Comparison of ENCODE assay signal across 17 cellular contexts in genomic region chr1:10888289-10888688, GRCh38.
DNase-seq lines count a peak whose midpoint lies in the region; ATAC-seq and TF ChIP-seq lines count a peak whose summit lies in the region.
"Had no signal": no experiment of that assay in that cellular context is flagged by ENCODE, and none has a peak within 500 bp of the region (broad histone marks: within the 10 kb centered on the region; RNA-seq: fewer than 3 reads in every experiment).

No MANE protein-coding gene starts in this region.

- WGBS in endodermal cell (ENCODE audit: insufficient coverage in 1 of 2, insufficient read length in 1 of 2), 2 experiments = 7 to 15% methylated on average over 12 to 23 of the region's 23 CpGs

- H3K9ac ChIP-seq in endodermal cell (ENCODE audit: extremely low read depth, low read length, poor library complexity, severe bottlenecking) = no peak overlapping the region

- peak; percentile 64 for ATAC-seq in stimulated activated naive CD8-positive, alpha-beta T cell treated with anti-CD3 and anti-CD28 coated beads, Interleukin-15, amount 100 ng/mL, for 72 hours
- no peak for ATAC-seq in stimulated activated naive CD8-positive, alpha-beta T cell treated with anti-CD3 and anti-CD28 coated beads, Interleukin-15, Interleukin-2, amounts not matched to agents 100 U/mL and 50 U/mL, for 24 hours
- no peak for ATAC-seq in naive thymus-derived CD8-positive, alpha-beta T cell
- no peak for ATAC-seq in GM21515 (IDR thresholded peaks at IDR 0.05; ENCODE audit: unreplicated experiment)
- ATAC-seq: activated T-cell treated with anti-CD3 and anti-CD28 coated beads, Interleukin-2, amount 50 U/mL, for 72 hours; natural killer cell treated with Interleukin-12 subunit alpha and Interleukin-12 subunit beta and Interleukin-15 and Interleukin-18, amount 100 ng/mL, for 72 hours had no signal

- peaks cover 54% of the 10 kb centered on the region for H3K27me3 Mint-ChIP-seq in stimulated activated naive CD8-positive, alpha-beta T cell treated with anti-CD3 and anti-CD28 coated beads, Interleukin-15, amount 100 ng/mL, for 72 hours
- H3K27me3 Mint-ChIP-seq in endodermal cell (ENCODE audit: insufficient read depth) = peaks cover 43% of the 10 kb centered on the region
- peaks cover 25 to 58% (median 40%) of the 10 kb centered on the region in 5 donors for H3K27me3 Mint-ChIP-seq in naive thymus-derived CD8-positive, alpha-beta T cell

- H3K4me3 ChIP-seq in endodermal cell (ENCODE audit: low read length) = no peak overlapping the region
- H3K4me3 ChIP-seq: lung had no signal

- no peaks in the 10 kb centered on the region for H3K36me3 ChIP-seq in endodermal cell (ENCODE audit: control insufficient read depth, insufficient read depth, low read length)

- H3K27ac ChIP-seq in endodermal cell (ENCODE audit: low read depth, low read length) = no peak overlapping the region

- POLR2A ChIA-PET in naive thymus-derived CD8-positive, alpha-beta T cell (lab: Charles Lee) = interaction anchor here (0.6 to 1.0 kb wide), 3 partner anchors 14 to 340 kb away, joined by 3 to 4 read pairs (median 3); no protein-coding TSS in a partner anchor

- no peaks in the 10 kb centered on the region for H3K4me1 ChIP-seq in endodermal cell (ENCODE audit: control insufficient read depth, insufficient read depth, low read length)

- no peak overlapping the region for H3K27ac Mint-ChIP-seq in stimulated activated naive CD8-positive, alpha-beta T cell treated with anti-CD3 and anti-CD28 coated beads, Interleukin-15, amount 100 ng/mL, for 72 hours
- no peak overlapping the region for H3K27ac Mint-ChIP-seq in endodermal cell
- H3K27ac Mint-ChIP-seq in naive thymus-derived CD8-positive, alpha-beta T cell = no peak overlapping the region
- H3K27ac Mint-ChIP-seq: activated T-cell treated with anti-CD3 and anti-CD28 coated beads, Interleukin-2, amount 50 U/mL, for 72 hours; IgD-negative memory B cell; natural killer cell treated with Interleukin-12 subunit alpha and Interleukin-12 subunit beta and Interleukin-15 and Interleukin-18, amount 100 ng/mL, for 72 hours had no signal

- no peaks in the 10 kb centered on the region for H3K36me3 Mint-ChIP-seq in endodermal cell (ENCODE audit: low read depth)
- H3K36me3 Mint-ChIP-seq in naive thymus-derived CD8-positive, alpha-beta T cell = no peaks in the 10 kb centered on the region
- H3K36me3 Mint-ChIP-seq: IgD-negative memory B cell; natural killer cell treated with Interleukin-12 subunit alpha and Interleukin-12 subunit beta and Interleukin-15 and Interleukin-18, amount 100 ng/mL, for 72 hours had no signal

- H3K4me3 Mint-ChIP-seq in stimulated activated naive CD8-positive, alpha-beta T cell treated with anti-CD3 and anti-CD28 coated beads, Interleukin-15, amount 100 ng/mL, for 72 hours = no peak overlapping the region
- H3K4me3 Mint-ChIP-seq in endodermal cell = peak overlapping the region; percentile 61
- H3K4me3 Mint-ChIP-seq in naive thymus-derived CD8-positive, alpha-beta T cell = peak overlapping the region in 7 of 10 donors; percentile 15 to 51 (median 33)
- H3K4me3 Mint-ChIP-seq: IgD-negative memory B cell; natural killer cell treated with Interleukin-12 subunit alpha and Interleukin-12 subunit beta and Interleukin-15 and Interleukin-18, amount 100 ng/mL, for 72 hours had no signal

- no peaks in the 10 kb centered on the region for H3K9me3 Mint-ChIP-seq in stimulated activated naive CD8-positive, alpha-beta T cell treated with anti-CD3 and anti-CD28 coated beads, Interleukin-15, amount 100 ng/mL, for 72 hours
- no peaks in the 10 kb centered on the region for H3K9me3 Mint-ChIP-seq in endodermal cell
- no peaks in the 10 kb centered on the region for H3K9me3 Mint-ChIP-seq in naive thymus-derived CD8-positive, alpha-beta T cell
- H3K9me3 Mint-ChIP-seq: activated T-cell treated with anti-CD3 and anti-CD28 coated beads, Interleukin-2, amount 50 U/mL, for 72 hours; natural killer cell treated with Interleukin-12 subunit alpha and Interleukin-12 subunit beta and Interleukin-15 and Interleukin-18, amount 100 ng/mL, for 72 hours had no signal

- H3K4me1 Mint-ChIP-seq in stimulated activated naive CD8-positive, alpha-beta T cell treated with anti-CD3 and anti-CD28 coated beads, Interleukin-15, amount 100 ng/mL, for 72 hours = peaks cover 13% of the 10 kb centered on the region
- H3K4me1 Mint-ChIP-seq in endodermal cell = peaks cover 12% of the 10 kb centered on the region
- H3K4me1 Mint-ChIP-seq in naive thymus-derived CD8-positive, alpha-beta T cell = peaks cover 8 to 15% (median 9%) of the 10 kb centered on the region in 4 donors

- H3K9me3 ChIP-seq in endodermal cell (ENCODE audit: control insufficient read depth, low read length) = no peaks in the 10 kb centered on the region

- DNase-seq in stimulated activated naive CD8-positive, alpha-beta T cell treated with anti-CD3 and anti-CD28 coated beads, Interleukin-15, amount 100 ng/mL, for 72 hours = no peak
- DNase-seq in stimulated activated naive CD8-positive, alpha-beta T cell treated with anti-CD3 and anti-CD28 coated beads, Interleukin-15, Interleukin-2, amounts not matched to agents 100 U/mL and 50 U/mL, for 24 hours = no peak
- peak; percentile 82 for DNase-seq in endodermal cell
- peak in 1 of 10 donors; percentile 58 for DNase-seq in naive thymus-derived CD8-positive, alpha-beta T cell
- no peak for DNase-seq in NCI-H2171 (lab: John Stamatoyannopoulos, UW)
- no peak for DNase-seq in activated gamma-delta T cell treated with Interleukin-2 at 50 U/mL for 16 hours
- DNase-seq in NCI-H1105 treated with DMSO at 0.1 percent for 48 hours (lab: John Stamatoyannopoulos, UW) = no peak
- DNase-seq: activated CD4-positive, alpha-beta T cell treated with anti-CD3 and anti-CD28 coated beads, Interleukin-2, amount 50 U/mL, for 48 hours; activated T-cell treated with anti-CD3 and anti-CD28 coated beads, Interleukin-2, amount 50 U/mL, for 72 hours; effector memory CD4-positive, alpha-beta T cell; NCI-H2171 treated with DMSO at 0.1 percent for 48 hours; NK-92 treated with Interleukin-12 subunit alpha and Interleukin-12 subunit beta, amount 100 ng/mL, for 24 hours; RPMI8226 had no signal

- peak; percentile 59 for TF ChIP-seq CTCF in endodermal cell (conservative IDR thresholded peaks at IDR 0.05)

- peaks cover 26% of the 10 kb centered on the region for H3K27me3 ChIP-seq in endodermal cell (ENCODE audit: control insufficient read depth, insufficient read depth, low read length, poor library complexity, severe bottlenecking)

Comparison
In these comparisons a context has a peak if more than half of its experiments do, and no peak if none do; other contexts are left out.
1. H3K4me3 Mint-ChIP-seq: peak in endodermal cell (single experiment) and naive thymus-derived CD8-positive, alpha-beta T cell (7 of 10); none in stimulated activated naive CD8-positive, alpha-beta T cell treated with anti-CD3 and anti-CD28 coated beads, Interleukin-15, amount 100 ng/mL, for 72 hours (0 of 2).